23 cellular contexts compared by ENCODE assay signal in genomic region chr1:94871031-94871430, GRCh38. TPM values are rescaled to one million over a fixed set of nuclear protein-coding genes. Genes with fewer than 3 reads are reported as not detected.
DNase-seq lines count a peak whose midpoint lies in the region; ATAC-seq and TF ChIP-seq lines count a peak whose summit lies in the region.
"Had no signal": no experiment of that assay in that cellular context is flagged by ENCODE, and none has a peak within 500 bp of the region (broad histone marks: within the 10 kb centered on the region; RNA-seq: fewer than 3 reads in every experiment).

No MANE protein-coding gene starts in this region.

- CTCF ChIA-PET in mammary epithelial cell (lab: Charles Lee; ENCODE audit: low non-redundant PET) (no interaction called here), HEK293T (lab: Yijun Ruan, JAX) (no interaction called here)

- WGBS in mammary epithelial cell (ENCODE audit: low coverage, missing lambda C conversion rate): 61% methylated on average over 2 of the region's 2 CpGs
- 81% methylated on average over 1 of the region's 2 CpGs for WGBS in mesenchymal stem cell

- no peak overlapping the region for H2AK5ac ChIP-seq in mesenchymal stem cell (ENCODE audit: low read length, severe bottlenecking)

- ATAC-seq in HG02840 (IDR thresholded peaks at IDR 0.05; ENCODE audit: low FRiP score, unreplicated experiment): no peak
- ATAC-seq in HG02870 (IDR thresholded peaks at IDR 0.05; ENCODE audit: unreplicated experiment): no peak
- ATAC-seq: naive thymus-derived CD8-positive, alpha-beta T cell had no signal

- BruUV-seq in mammary epithelial cell (replicated peaks; lab: Mats Ljungman, UMichigan): no TSS peak

- no peak overlapping the region for H2BK120ac ChIP-seq in mesenchymal stem cell (ENCODE audit: low read depth, low read length)

- no peak overlapping the region for H3K23ac ChIP-seq in mesenchymal stem cell (ENCODE audit: low read length in 2 of 2)

- no peak overlapping the region for H4K8ac ChIP-seq in mesenchymal stem cell (ENCODE audit: low read length)

- H3K9ac ChIP-seq in mammary epithelial cell (ENCODE audit: insufficient read depth, low read length) (no peak overlapping the region), mesenchymal stem cell (ENCODE audit: low read length) (no peak overlapping the region)

- H3K4me1 ChIP-seq in mammary epithelial cell (ENCODE audit: insufficient read depth, low read length) (peaks cover 23% of the 10 kb centered on the region), breast epithelium (no peaks in the 10 kb centered on the region), mesenchymal stem cell (ENCODE audit: control insufficient read depth, insufficient read depth, low read depth, low read length) (peaks cover 2% of the 10 kb centered on the region)

- H3K4me2 ChIP-seq in mammary epithelial cell (ENCODE audit: insufficient read depth, low read depth, low read length) (no peak overlapping the region), mesenchymal stem cell (ENCODE audit: low read length, poor library complexity, severe bottlenecking) (no peak overlapping the region)

- no peak overlapping the region for H4K91ac ChIP-seq in mesenchymal stem cell (ENCODE audit: low read length)

- POLR2A ChIA-PET in HEK293T (lab: Yijun Ruan, JAX): no interaction called here

- H2AFZ ChIP-seq in mammary epithelial cell (ENCODE audit: low read depth, low read length): peak overlapping the region; percentile 2
- no peak overlapping the region for H2AFZ ChIP-seq in mesenchymal stem cell (ENCODE audit: low read depth, low read length)

- dilution Hi-C loops in mammary epithelial cell (cut with HindIII; ENCODE audit: low sequenced_read_pairs): loop anchor here (25.0 kb wide), 2 partner anchors 166 to 366 kb away; partner anchors contain the start of gene RWDD3

- H3K4me3 ChIP-seq in mammary epithelial cell (replicated peaks in 1 of 3; ENCODE audit: insufficient read depth in 1 of 3, low read depth in 2 of 3, low read length in 3 of 3) (no peak overlapping the region), breast epithelium (no peak overlapping the region), fibroblast of mammary gland (ENCODE audit: control insufficient read depth, low read depth, low read length) (no peak overlapping the region), mesenchymal stem cell (ENCODE audit: insufficient read depth in 1 of 2, low read depth in 1 of 2, low read length in 2 of 2) (no peak overlapping the region)
- H3K4me3 ChIP-seq: SK-N-MC, transverse colon had no signal

- no peak overlapping the region for H2BK15ac ChIP-seq in mesenchymal stem cell (ENCODE audit: low read depth, poor library complexity, severe bottlenecking)

- no peak overlapping the region for H3K4ac ChIP-seq in mesenchymal stem cell (ENCODE audit: low read depth in 1 of 2, low read length in 2 of 2)

- no peak for TF ChIP-seq CTCF in mammary epithelial cell (conservative IDR thresholded peaks at IDR 0.05 in 1 of 2, IDR thresholded peaks at IDR 0.05 in 1 of 2; ENCODE audit: extremely low read depth in 1 of 2, insufficient read depth in 1 of 2, low read depth in 1 of 2, low read length in 2 of 2)
- TF ChIP-seq CTCF in breast epithelium (IDR thresholded peaks at IDR 0.05): no peak
- TF ChIP-seq CTCF in fibroblast of mammary gland (conservative IDR thresholded peaks at IDR 0.05; ENCODE audit: control insufficient read depth, insufficient read depth, low read depth, low read length): no peak

- no peak overlapping the region for H3K14ac ChIP-seq in mesenchymal stem cell (ENCODE audit: low read length in 2 of 2)

- H3K9me3 ChIP-seq in mammary epithelial cell (replicated peaks; ENCODE audit: insufficient read depth, low read length): no peaks in the 10 kb centered on the region
- H3K9me3 ChIP-seq in breast epithelium: no peaks in the 10 kb centered on the region
- no peaks in the 10 kb centered on the region for H3K9me3 ChIP-seq in mesenchymal stem cell (ENCODE audit: control insufficient read depth, low read length)
- H3K9me3 ChIP-seq: transverse colon had no signal

- in situ Hi-C loops in mammary epithelial cell (cut with MboI; ENCODE audit: low sequenced_read_pairs in 2 of 2): loop anchor here (25.0 kb wide), 1 partner anchor 366 kb away; the partner anchor contains the start of gene RWDD3 (in 2 of the 2)

- H3K27ac ChIP-seq in mammary epithelial cell (ENCODE audit: insufficient read depth, low read depth, low read length) (no peak overlapping the region), breast epithelium (no peak overlapping the region), mesenchymal stem cell (ENCODE audit: low read length, poor library complexity, severe bottlenecking) (no peak overlapping the region)
- H3K27ac ChIP-seq: brain microvascular endothelial cell, SK-N-MC, transverse colon had no signal

- H3K79me1 ChIP-seq in mesenchymal stem cell (replicated peaks; ENCODE audit: low read length, poor library complexity, severe bottlenecking): peaks cover 2% of the 10 kb centered on the region

- H3K27me3 ChIP-seq in mammary epithelial cell (ENCODE audit: insufficient read depth, low read length) (no peaks in the 10 kb centered on the region), breast epithelium (no peaks in the 10 kb centered on the region), mesenchymal stem cell (ENCODE audit: control insufficient read depth in 1 of 2, insufficient read depth in 1 of 2, low read length in 2 of 2) (no peaks in the 10 kb centered on the region)
- H3K27me3 ChIP-seq: brain microvascular endothelial cell, transverse colon had no signal

- H3K18ac ChIP-seq in mesenchymal stem cell (ENCODE audit: low read depth in 1 of 2, low read length in 2 of 2): no peak overlapping the region

- intact Hi-C loops in mammary epithelial cell (cut with micrococcal nuclease) (no loop called here), breast epithelium (cut with DNase I; ENCODE audit: low total_unique reads) (no loop called here)

- TF ChIP-seq POLR2A in breast epithelium (IDR thresholded peaks at IDR 0.05): no peak

- no peak overlapping the region for H2BK5ac ChIP-seq in mesenchymal stem cell (ENCODE audit: low read depth, low read length, poor library complexity, severe bottlenecking)

- H4K20me1 ChIP-seq in mammary epithelial cell (ENCODE audit: insufficient read depth, low read length): no peaks in the 10 kb centered on the region

- no peaks in the 10 kb centered on the region for H3K36me3 ChIP-seq in mammary epithelial cell (ENCODE audit: insufficient read depth, low read length)
- no peaks in the 10 kb centered on the region for H3K36me3 ChIP-seq in breast epithelium
- peaks cover 0 to 26% of the 10 kb centered on the region in 2 experiments for H3K36me3 ChIP-seq in mesenchymal stem cell (ENCODE audit: control insufficient read depth in 1 of 2, insufficient read depth in 2 of 2, low read depth in 1 of 2, low read length in 2 of 2)
- H3K36me3 ChIP-seq: brain microvascular endothelial cell had no signal

- no peak overlapping the region for H2BK12ac ChIP-seq in mesenchymal stem cell (ENCODE audit: low read length in 2 of 2)

- no peaks in the 10 kb centered on the region for H3K79me2 ChIP-seq in mammary epithelial cell (ENCODE audit: insufficient read depth, low read length)

- DNase-seq in mammary epithelial cell (peak; percentile 37), breast epithelium (ENCODE audit: low spot score in 2 of 2) (no peak), fibroblast of mammary gland (ENCODE audit: low read depth) (peak; percentile 16), mesenchymal stem cell (peak; percentile 10), HEK293T (ENCODE audit: extremely low spot score) (no peak), NOMO-1 treated with DMSO at 0.1 percent for 48 hours (lab: John Stamatoyannopoulos, UW; ENCODE audit: unreplicated experiment) (no peak)
- DNase-seq: 8988T; activated CD4-positive, CD25-positive, alpha-beta regulatory T cell; activated naive CD4-positive, alpha-beta T cell; activated T-cell treated with anti-CD3 and anti-CD28 coated beads, Interleukin-2, amount 50 U/mL, for 48 hours; brain microvascular endothelial cell; midbrain; naive thymus-derived CD8-positive, alpha-beta T cell; NCI-H1092; NCI-H1694 treated with DMSO at 0.1 percent for 48 hours; NCI-H510A treated with DMSO at 0.1 percent for 48 hours; occipital lobe; stimulated activated CD4-positive, alpha-beta T cell treated with anti-CD3 and anti-CD28 coated beads, Interleukin-15, amount 100 ng/mL, for 24 hours; stimulated activated CD4-positive, alpha-beta T cell treated with anti-CD3 and anti-CD28 coated beads, Interleukin-4, amount 100 ng/mL, for 4 hours; transverse colon had no signal

TF ChIP-seq in HEK293T, 16 proteins besides CTCF, POLR2A, EP300 and RAD21:
- TF ChIP-seq LEF1 (IDR thresholded peaks at IDR 0.05; ENCODE audit: borderline replicate concordance) (no peak), HDGF (IDR thresholded peaks at IDR 0.05; ENCODE audit: borderline replicate concordance) (no peak), SUZ12 (IDR thresholded peaks at IDR 0.05) (no peak), ZNF384 (IDR thresholded peaks at IDR 0.05) (no peak), L3MBTL2 (conservative IDR thresholded peaks at IDR 0.05) (no peak), SP1 (IDR thresholded peaks at IDR 0.05) (no peak)

RNA-seq across cellular contexts. Expression of gene SLC44A3, which starts 50.9 kb away (rescaled TPM):
- total RNA-seq in mammary epithelial cell: 1 to 10 TPM; 5.8 to 6.4 TPM
- 3.6 TPM for polyA plus RNA-seq in mammary epithelial cell
- polyA minus RNA-seq in mammary epithelial cell: 6.0 TPM
- 10 to 100 TPM in 2 of 3 donors, 1 to 10 TPM in 1; 2.1 to 12.6 (median 10.5) TPM for total RNA-seq in breast epithelium
- polyA plus RNA-seq in mesenchymal stem cell (2013, experiment 1 of 2): 12.6 TPM
- polyA plus RNA-seq in mesenchymal stem cell (2013, experiment 2 of 2): 11.5 TPM
- total RNA-seq: naive thymus-derived CD8-positive, alpha-beta T cell had no signal
- polyA plus RNA-seq: naive thymus-derived CD8-positive, alpha-beta T cell had no signal

RNA-seq across cellular contexts. Expression of gene CNN3, which starts 55.9 kb away (rescaled TPM):
- 100 to 1,000 TPM; 136 to 244 TPM for total RNA-seq in mammary epithelial cell
- polyA plus RNA-seq in mammary epithelial cell: 117 TPM
- polyA minus RNA-seq in mammary epithelial cell: 123 TPM
- total RNA-seq in breast epithelium: 100 to 1,000 TPM; 146 to 330 (median 195) TPM
- 226 TPM for polyA plus RNA-seq in mesenchymal stem cell (2013, experiment 1 of 2)
- 232 TPM for polyA plus RNA-seq in mesenchymal stem cell (2013, experiment 2 of 2)

Comparison
In these comparisons a context has a peak if more than half of its experiments do, and no peak if none do; other contexts are left out.
1. DNase-seq: peak in mammary epithelial cell (single experiment), fibroblast of mammary gland (single experiment) and mesenchymal stem cell (single experiment); none in breast epithelium (0 of 2), HEK293T (single experiment) and NOMO-1 treated with DMSO at 0.1 percent for 48 hours (single experiment).